ENCODE assay signal across 1 cellular context in genomic region chr1:156928043-156928602, GRCh38.
TF ChIP-seq lines count a peak whose summit lies in the region.

No MANE protein-coding gene starts in this region.

TF ChIP-seq in HEK293, 187 proteins besides CTCF, POLR2A, EP300 and RAD21 (continued from another document):
- TF ChIP-seq, protein P1, sequence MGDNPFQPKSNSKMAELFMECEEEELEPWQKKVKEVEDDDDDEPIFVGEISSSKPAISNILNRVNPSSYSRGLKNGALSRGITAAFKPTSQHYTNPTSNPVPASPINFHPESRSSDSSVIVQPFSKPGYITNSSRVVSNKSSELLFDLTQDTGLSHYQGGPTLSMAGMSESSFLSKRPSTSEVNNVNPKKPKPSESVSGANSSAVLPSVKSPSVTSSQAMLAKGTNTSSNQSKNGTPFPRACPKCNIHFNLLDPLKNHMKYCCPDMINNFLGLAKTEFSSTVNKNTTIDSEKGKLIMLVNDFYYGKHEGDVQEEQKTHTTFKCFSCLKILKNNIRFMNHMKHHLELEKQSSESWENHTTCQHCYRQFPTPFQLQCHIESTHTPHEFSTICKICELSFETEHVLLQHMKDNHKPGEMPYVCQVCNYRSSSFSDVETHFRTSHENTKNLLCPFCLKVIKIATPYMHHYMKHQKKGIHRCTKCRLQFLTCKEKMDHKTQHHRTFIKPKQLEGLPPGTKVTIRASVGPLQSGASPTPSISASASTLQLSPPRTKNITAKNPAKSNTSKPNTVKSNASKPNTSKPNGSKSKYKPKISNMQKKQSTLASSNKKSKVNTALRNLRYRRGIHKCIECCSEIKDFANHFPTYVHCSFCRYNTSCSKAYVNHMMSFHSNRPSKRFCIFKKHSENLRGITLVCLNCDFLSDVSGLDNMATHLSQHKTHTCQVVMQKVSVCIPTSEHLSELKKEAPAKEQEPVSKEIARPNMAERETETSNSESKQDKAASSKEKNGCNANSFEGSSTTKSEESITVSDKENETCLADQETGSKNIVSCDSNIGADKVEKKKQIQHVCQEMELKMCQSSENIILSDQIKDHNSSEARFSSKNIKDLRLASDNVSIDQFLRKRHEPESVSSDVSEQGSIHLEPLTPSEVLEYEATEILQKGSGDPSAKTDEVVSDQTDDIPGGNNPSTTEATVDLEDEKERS (tag by site-specific recombination; IDR thresholded peaks at IDR 0.05): no peak
- no peak for TF ChIP-seq HOXA7 (CRISPR knock-in tag; IDR thresholded peaks at IDR 0.05; ENCODE audit: borderline replicate concordance)
- TF ChIP-seq, protein P2, sequence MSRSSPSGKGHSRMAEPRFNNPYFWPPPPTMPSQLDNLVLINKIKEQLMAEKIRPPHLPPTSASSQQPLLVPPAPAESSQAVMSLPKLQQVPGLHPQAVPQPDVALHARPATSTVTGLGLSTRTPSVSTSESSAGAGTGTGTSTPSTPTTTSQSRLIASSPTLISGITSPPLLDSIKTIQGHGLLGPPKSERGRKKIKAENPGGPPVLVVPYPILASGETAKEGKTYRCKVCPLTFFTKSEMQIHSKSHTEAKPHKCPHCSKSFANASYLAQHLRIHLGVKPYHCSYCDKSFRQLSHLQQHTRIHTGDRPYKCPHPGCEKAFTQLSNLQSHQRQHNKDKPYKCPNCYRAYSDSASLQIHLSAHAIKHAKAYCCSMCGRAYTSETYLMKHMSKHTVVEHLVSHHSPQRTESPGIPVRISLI (tag by site-specific recombination; IDR thresholded peaks at IDR 0.05): peak; percentile 76; the same call in 1 of the 2 replicates
- no peak for TF ChIP-seq ZNF571 (tag by site-specific recombination; IDR thresholded peaks at IDR 0.05)
- TF ChIP-seq GLIS1 (tag by site-specific recombination; IDR thresholded peaks at IDR 0.05): 0 out of 2 replicates have a peak, but pooled peaks have one; percentile 25
- no peak for TF ChIP-seq IKZF3 (tag by site-specific recombination; IDR thresholded peaks at IDR 0.05)
- no peak for TF ChIP-seq ZNF843 (tag by site-specific recombination; IDR thresholded peaks at IDR 0.05)
- peak; percentile 93 for TF ChIP-seq ZNF366 (tag by site-specific recombination; conservative IDR thresholded peaks at IDR 0.05)
- TF ChIP-seq, protein P3, sequence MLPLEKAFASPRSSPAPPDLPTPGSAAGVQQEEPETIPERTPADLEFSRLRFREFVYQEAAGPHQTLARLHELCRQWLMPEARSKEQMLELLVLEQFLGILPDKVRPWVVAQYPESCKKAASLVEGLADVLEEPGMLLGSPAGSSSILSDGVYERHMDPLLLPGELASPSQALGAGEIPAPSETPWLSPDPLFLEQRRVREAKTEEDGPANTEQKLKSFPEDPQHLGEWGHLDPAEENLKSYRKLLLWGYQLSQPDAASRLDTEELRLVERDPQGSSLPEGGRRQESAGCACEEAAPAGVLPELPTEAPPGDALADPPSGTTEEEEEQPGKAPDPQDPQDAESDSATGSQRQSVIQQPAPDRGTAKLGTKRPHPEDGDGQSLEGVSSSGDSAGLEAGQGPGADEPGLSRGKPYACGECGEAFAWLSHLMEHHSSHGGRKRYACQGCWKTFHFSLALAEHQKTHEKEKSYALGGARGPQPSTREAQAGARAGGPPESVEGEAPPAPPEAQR (tag by site-specific recombination; IDR thresholded peaks at IDR 0.05): no peak
- TF ChIP-seq TRIM28 (IDR thresholded peaks at IDR 0.05; ENCODE audit: borderline replicate concordance, low read length): no peak
- TF ChIP-seq ZBTB26 (tag by site-specific recombination; optimal IDR thresholded peaks at IDR 0.05): no peak
- no peak for TF ChIP-seq ZNF560 (tag by site-specific recombination; IDR thresholded peaks at IDR 0.05; ENCODE audit: borderline replicate concordance)
- TF ChIP-seq ZNF521 (tag by site-specific recombination; IDR thresholded peaks at IDR 0.05): 0 out of 2 replicates have a peak, but pooled peaks have one; percentile 43
- TF ChIP-seq ZNF473 (tag by site-specific recombination; IDR thresholded peaks at IDR 0.05): no peak
TF ChIP-seq in HEK293: peak in this region for 8.
